ENCODE assay signal across 1 cellular context in genomic region chr4:40269133-40269532, GRCh38.
TF ChIP-seq lines count a peak whose summit lies in the region.

No MANE protein-coding gene starts in this region.

TF ChIP-seq in K562, 482 proteins besides CTCF, POLR2A, EP300 and RAD21 (continued from another document and continues in another):
- TF ChIP-seq SMARCE1 (IDR thresholded peaks at IDR 0.05): peak; percentile 72; the same call in 1 of the 2 replicates
- TF ChIP-seq ZSCAN29 (IDR thresholded peaks at IDR 0.05): no peak
- no peak for TF ChIP-seq ZBED1 (IDR thresholded peaks at IDR 0.05)
- no peak for TF ChIP-seq ZNF77 (CRISPR knock-in tag; IDR thresholded peaks at IDR 0.05)
- TF ChIP-seq RNF219 (CRISPR knock-in tag; IDR thresholded peaks at IDR 0.05): no peak
- TF ChIP-seq TRIM24 (IDR thresholded peaks at IDR 0.05): peak; percentile 61 to 72; a peak in 3 of 4 replicates
- TF ChIP-seq NCOA1 (IDR thresholded peaks at IDR 0.05; ENCODE audit: low read depth): no peak
- no peak for TF ChIP-seq NR2F6 (CRISPR knock-in tag; IDR thresholded peaks at IDR 0.05)
- TF ChIP-seq SPI1 (IDR thresholded peaks at IDR 0.05; ENCODE audit: borderline replicate concordance, low read depth, low read length): no peak
- TF ChIP-seq, protein P1, sequence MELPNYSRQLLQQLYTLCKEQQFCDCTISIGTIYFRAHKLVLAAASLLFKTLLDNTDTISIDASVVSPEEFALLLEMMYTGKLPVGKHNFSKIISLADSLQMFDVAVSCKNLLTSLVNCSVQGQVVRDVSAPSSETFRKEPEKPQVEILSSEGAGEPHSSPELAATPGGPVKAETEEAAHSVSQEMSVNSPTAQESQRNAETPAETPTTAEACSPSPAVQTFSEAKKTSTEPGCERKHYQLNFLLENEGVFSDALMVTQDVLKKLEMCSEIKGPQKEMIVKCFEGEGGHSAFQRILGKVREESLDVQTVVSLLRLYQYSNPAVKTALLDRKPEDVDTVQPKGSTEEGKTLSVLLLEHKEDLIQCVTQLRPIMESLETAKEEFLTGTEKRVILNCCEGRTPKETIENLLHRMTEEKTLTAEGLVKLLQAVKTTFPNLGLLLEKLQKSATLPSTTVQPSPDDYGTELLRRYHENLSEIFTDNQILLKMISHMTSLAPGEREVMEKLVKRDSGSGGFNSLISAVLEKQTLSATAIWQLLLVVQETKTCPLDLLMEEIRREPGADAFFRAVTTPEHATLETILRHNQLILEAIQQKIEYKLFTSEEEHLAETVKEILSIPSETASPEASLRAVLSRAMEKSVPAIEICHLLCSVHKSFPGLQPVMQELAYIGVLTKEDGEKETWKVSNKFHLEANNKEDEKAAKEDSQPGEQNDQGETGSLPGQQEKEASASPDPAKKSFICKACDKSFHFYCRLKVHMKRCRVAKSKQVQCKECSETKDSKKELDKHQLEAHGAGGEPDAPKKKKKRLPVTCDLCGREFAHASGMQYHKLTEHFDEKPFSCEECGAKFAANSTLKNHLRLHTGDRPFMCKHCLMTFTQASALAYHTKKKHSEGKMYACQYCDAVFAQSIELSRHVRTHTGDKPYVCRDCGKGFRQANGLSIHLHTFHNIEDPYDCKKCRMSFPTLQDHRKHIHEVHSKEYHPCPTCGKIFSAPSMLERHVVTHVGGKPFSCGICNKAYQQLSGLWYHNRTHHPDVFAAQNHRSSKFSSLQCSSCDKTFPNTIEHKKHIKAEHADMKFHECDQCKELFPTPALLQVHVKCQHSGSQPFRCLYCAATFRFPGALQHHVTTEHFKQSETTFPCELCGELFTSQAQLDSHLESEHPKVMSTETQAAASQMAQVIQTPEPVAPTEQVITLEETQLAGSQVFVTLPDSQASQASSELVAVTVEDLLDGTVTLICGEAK (IDR thresholded peaks at IDR 0.05): no peak
- TF ChIP-seq, protein P1 (CRISPR knock-in tag; IDR thresholded peaks at IDR 0.05): no peak
- TF ChIP-seq ETV6 (IDR thresholded peaks at IDR 0.05; ENCODE audit: borderline replicate concordance in 1 of 2, low read depth in 2 of 2, low read length in 1 of 2): no peak
- TF ChIP-seq ETV6 (CRISPR knock-in tag; IDR thresholded peaks at IDR 0.05; ENCODE audit: borderline replicate concordance): no peak
- peak; percentile 74 for TF ChIP-seq PRDM10 (IDR thresholded peaks at IDR 0.05; ENCODE audit: partially characterized antibody)
- TF ChIP-seq DACH1 (IDR thresholded peaks at IDR 0.05; ENCODE audit: partially characterized antibody): no peak
- TF ChIP-seq, protein P2, sequence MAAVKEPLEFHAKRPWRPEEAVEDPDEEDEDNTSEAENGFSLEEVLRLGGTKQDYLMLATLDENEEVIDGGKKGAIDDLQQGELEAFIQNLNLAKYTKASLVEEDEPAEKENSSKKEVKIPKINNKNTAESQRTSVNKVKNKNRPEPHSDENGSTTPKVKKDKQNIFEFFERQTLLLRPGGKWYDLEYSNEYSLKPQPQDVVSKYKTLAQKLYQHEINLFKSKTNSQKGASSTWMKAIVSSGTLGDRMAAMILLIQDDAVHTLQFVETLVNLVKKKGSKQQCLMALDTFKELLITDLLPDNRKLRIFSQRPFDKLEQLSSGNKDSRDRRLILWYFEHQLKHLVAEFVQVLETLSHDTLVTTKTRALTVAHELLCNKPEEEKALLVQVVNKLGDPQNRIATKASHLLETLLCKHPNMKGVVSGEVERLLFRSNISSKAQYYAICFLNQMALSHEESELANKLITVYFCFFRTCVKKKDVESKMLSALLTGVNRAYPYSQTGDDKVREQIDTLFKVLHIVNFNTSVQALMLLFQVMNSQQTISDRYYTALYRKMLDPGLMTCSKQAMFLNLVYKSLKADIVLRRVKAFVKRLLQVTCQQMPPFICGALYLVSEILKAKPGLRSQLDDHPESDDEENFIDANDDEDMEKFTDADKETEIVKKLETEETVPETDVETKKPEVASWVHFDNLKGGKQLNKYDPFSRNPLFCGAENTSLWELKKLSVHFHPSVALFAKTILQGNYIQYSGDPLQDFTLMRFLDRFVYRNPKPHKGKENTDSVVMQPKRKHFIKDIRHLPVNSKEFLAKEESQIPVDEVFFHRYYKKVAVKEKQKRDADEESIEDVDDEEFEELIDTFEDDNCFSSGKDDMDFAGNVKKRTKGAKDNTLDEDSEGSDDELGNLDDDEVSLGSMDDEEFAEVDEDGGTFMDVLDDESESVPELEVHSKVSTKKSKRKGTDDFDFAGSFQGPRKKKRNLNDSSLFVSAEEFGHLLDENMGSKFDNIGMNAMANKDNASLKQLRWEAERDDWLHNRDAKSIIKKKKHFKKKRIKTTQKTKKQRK (IDR thresholded peaks at IDR 0.05; ENCODE audit: borderline replicate concordance, low read depth, low read length): no peak
- TF ChIP-seq, protein P3, sequence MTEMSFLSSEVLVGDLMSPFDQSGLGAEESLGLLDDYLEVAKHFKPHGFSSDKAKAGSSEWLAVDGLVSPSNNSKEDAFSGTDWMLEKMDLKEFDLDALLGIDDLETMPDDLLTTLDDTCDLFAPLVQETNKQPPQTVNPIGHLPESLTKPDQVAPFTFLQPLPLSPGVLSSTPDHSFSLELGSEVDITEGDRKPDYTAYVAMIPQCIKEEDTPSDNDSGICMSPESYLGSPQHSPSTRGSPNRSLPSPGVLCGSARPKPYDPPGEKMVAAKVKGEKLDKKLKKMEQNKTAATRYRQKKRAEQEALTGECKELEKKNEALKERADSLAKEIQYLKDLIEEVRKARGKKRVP (CRISPR knock-in tag; IDR thresholded peaks at IDR 0.05): no peak
- TF ChIP-seq HDAC3 (IDR thresholded peaks at IDR 0.05; ENCODE audit: borderline replicate concordance, partially characterized antibody): peak; percentile 59
- TF ChIP-seq SMARCC2 (IDR thresholded peaks at IDR 0.05; ENCODE audit: low read depth): no peak
- no peak for TF ChIP-seq TFAM (CRISPR knock-in tag; conservative IDR thresholded peaks at IDR 0.05)
- TF ChIP-seq TCF3 (CRISPR knock-in tag; IDR thresholded peaks at IDR 0.05): peak; percentile 83
- TF ChIP-seq, protein P4, sequence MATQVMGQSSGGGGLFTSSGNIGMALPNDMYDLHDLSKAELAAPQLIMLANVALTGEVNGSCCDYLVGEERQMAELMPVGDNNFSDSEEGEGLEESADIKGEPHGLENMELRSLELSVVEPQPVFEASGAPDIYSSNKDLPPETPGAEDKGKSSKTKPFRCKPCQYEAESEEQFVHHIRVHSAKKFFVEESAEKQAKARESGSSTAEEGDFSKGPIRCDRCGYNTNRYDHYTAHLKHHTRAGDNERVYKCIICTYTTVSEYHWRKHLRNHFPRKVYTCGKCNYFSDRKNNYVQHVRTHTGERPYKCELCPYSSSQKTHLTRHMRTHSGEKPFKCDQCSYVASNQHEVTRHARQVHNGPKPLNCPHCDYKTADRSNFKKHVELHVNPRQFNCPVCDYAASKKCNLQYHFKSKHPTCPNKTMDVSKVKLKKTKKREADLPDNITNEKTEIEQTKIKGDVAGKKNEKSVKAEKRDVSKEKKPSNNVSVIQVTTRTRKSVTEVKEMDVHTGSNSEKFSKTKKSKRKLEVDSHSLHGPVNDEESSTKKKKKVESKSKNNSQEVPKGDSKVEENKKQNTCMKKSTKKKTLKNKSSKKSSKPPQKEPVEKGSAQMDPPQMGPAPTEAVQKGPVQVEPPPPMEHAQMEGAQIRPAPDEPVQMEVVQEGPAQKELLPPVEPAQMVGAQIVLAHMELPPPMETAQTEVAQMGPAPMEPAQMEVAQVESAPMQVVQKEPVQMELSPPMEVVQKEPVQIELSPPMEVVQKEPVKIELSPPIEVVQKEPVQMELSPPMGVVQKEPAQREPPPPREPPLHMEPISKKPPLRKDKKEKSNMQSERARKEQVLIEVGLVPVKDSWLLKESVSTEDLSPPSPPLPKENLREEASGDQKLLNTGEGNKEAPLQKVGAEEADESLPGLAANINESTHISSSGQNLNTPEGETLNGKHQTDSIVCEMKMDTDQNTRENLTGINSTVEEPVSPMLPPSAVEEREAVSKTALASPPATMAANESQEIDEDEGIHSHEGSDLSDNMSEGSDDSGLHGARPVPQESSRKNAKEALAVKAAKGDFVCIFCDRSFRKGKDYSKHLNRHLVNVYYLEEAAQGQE (CRISPR knock-in tag; IDR thresholded peaks at IDR 0.05; ENCODE audit: low read depth): no peak
- TF ChIP-seq BCLAF1 (IDR thresholded peaks at IDR 0.05; ENCODE audit: borderline replicate concordance in 1 of 2, control insufficient read depth in 1 of 2, low read depth in 2 of 2, low read length in 1 of 2): no peak
- no peak for TF ChIP-seq ZNF347 (CRISPR knock-in tag; IDR thresholded peaks at IDR 0.05; ENCODE audit: low read depth)
- no peak for TF ChIP-seq XRCC4 (IDR thresholded peaks at IDR 0.05; ENCODE audit: extremely low read depth, insufficient read depth, insufficient read length)
- TF ChIP-seq JUND (IDR thresholded peaks at IDR 0.05; ENCODE audit: borderline replicate concordance, low read depth, low read length): peak; percentile 29; the same call in 1 of the 2 replicates
- no peak for TF ChIP-seq JUND (tag; IDR thresholded peaks at IDR 0.05; ENCODE audit: borderline replicate concordance, low read depth, low read length)
- TF ChIP-seq ELF4 (CRISPR knock-in tag; IDR thresholded peaks at IDR 0.05): no peak
- no peak for TF ChIP-seq PTRF (tag; IDR thresholded peaks at IDR 0.05)
